In the genomic region with DNA sequence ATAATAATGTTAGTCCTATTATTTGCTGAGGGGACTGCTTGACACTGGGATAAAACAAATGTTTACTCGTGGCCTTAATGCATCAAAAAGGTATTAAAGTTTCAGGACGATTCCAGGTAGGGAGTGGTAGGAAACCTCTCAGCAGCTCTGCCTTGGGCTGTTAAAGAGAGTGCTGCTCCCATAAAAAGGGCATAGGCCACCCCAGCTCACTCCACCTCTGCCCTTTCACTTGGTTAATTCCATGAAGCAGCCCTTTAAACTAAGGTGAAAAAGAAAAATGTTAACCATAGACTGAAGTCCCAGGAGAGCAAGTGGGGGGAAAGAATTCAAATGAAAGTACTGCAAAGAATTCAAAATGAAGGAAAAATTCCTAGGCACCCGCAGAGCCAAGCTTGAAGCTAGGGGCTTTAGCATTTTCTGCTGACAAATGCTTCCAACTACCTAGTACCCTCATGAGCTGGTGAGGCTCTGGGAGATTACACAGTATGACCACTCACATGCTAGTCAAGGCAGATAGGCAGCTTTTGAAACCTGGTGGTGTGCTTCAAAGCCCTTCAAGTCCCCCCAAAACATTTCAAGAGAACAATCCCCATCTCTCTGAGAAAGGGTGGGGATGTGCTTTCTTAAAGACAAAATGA, we compare ENCODE assay signal across 8 cellular contexts. TPM values are rescaled to one million over a fixed set of nuclear protein-coding genes. Genes with fewer than 3 reads are reported as not detected.
DNase-seq lines count a peak whose midpoint lies in the region; ATAC-seq and TF ChIP-seq lines count a peak whose summit lies in the region.

No MANE protein-coding gene starts in this region.

- peak overlapping the region; percentile 82 for H3K4me3 Mint-ChIP-seq in CD8-positive, alpha-beta T cell
- peak overlapping the region; percentile 67 for H3K4me3 Mint-ChIP-seq in activated CD4-positive, alpha-beta memory T cell treated with anti-CD3 and anti-CD28 coated beads, Interleukin-2, amount 10 ng/mL, durations not matched to agents 7 days and 5 days
- no peak overlapping the region for H3K4me3 Mint-ChIP-seq in mesothelial cell of epicardium

- H4K20me1 ChIP-seq in PC-9 (ENCODE audit: insufficient read depth) = 0 out of 2 replicates have a peak, but pooled peaks cover 3% of the 10 kb centered on the region

- H3K79me2 ChIP-seq in PC-9 (ENCODE audit: low read depth) = 0 out of 2 replicates have a peak, but pooled peaks cover 5% of the 10 kb centered on the region

- H3F3A ChIP-seq in PC-9 (ENCODE audit: insufficient read depth, low read depth) = peaks cover 4% of the 10 kb centered on the region; the same call in 1 of the 2 replicates

- peaks cover 64% of the 10 kb centered on the region for H3K4me1 ChIP-seq in CD8-positive, alpha-beta T cell (ENCODE audit: insufficient read depth, low read length)
- peaks cover 13% of the 10 kb centered on the region for H3K4me1 ChIP-seq in PC-9 (replicated peaks; ENCODE audit: insufficient read depth)

- no peaks in the 10 kb centered on the region for H3K27me3 ChIP-seq in CD8-positive, alpha-beta T cell (ENCODE audit: insufficient read depth, low read length)
- H3K27me3 ChIP-seq in PC-9 (ENCODE audit: insufficient read depth, low read depth) = no peaks in the 10 kb centered on the region

- ATAC-seq in CD8-positive, alpha-beta T cell = no peak
- peak; percentile 35 for ATAC-seq in GM21723 (IDR thresholded peaks at IDR 0.05; ENCODE audit: unreplicated experiment)

- no peak overlapping the region for H2AFZ ChIP-seq in PC-9

- H3K4me2 ChIP-seq in PC-9 = no peak overlapping the region

- no peak overlapping the region for H3K27ac ChIP-seq in CD8-positive, alpha-beta T cell (ENCODE audit: low read depth, low read length)
- H3K27ac ChIP-seq in PC-9 = no peak overlapping the region

- H3K9me3 Mint-ChIP-seq in CD8-positive, alpha-beta T cell = no peaks in the 10 kb centered on the region
- no peaks in the 10 kb centered on the region for H3K9me3 Mint-ChIP-seq in activated CD4-positive, alpha-beta memory T cell treated with anti-CD3 and anti-CD28 coated beads, Interleukin-2, amount 10 ng/mL, durations not matched to agents 7 days and 5 days
- no peaks in the 10 kb centered on the region for H3K9me3 Mint-ChIP-seq in mesothelial cell of epicardium

- CTCF ChIA-PET in CD8-positive, alpha-beta T cell (lab: Charles Lee) = interaction anchor here (0.8 to 1.6 kb wide), 5 partner anchors 13 to 197 kb away, joined by 3 to 5 read pairs (median 3); no protein-coding TSS in a partner anchor
- CTCF ChIA-PET in activated CD4-positive, alpha-beta memory T cell treated with anti-CD3 and anti-CD28 coated beads, Interleukin-2, amount 10 ng/mL, durations not matched to agents 7 days and 5 days (lab: Charles Lee) = interaction anchor here (1.2 kb wide), 1 partner anchor 66 kb away, joined by 5 read pairs; no protein-coding TSS in a partner anchor
- CTCF ChIA-PET in PC-9 (lab: Charles Lee) = no interaction called here

- TF ChIP-seq CTCF in CD8-positive, alpha-beta T cell (IDR thresholded peaks at IDR 0.05) = no peak
- TF ChIP-seq CTCF in mesothelial cell of epicardium (IDR thresholded peaks at IDR 0.05; ENCODE audit: unreplicated experiment) = no peak
- no peak for TF ChIP-seq CTCF in PC-9 (conservative IDR thresholded peaks at IDR 0.05)

- no peaks in the 10 kb centered on the region for H3K36me3 ChIP-seq in CD8-positive, alpha-beta T cell (ENCODE audit: insufficient read depth, low read length)
- no peaks in the 10 kb centered on the region for H3K36me3 ChIP-seq in PC-9 (ENCODE audit: low read depth)

- H3K4me1 Mint-ChIP-seq in CD8-positive, alpha-beta T cell (ENCODE audit: low read depth) = peaks cover 82% of the 10 kb centered on the region
- H3K4me1 Mint-ChIP-seq in activated CD4-positive, alpha-beta memory T cell treated with anti-CD3 and anti-CD28 coated beads, Interleukin-2, amount 10 ng/mL, durations not matched to agents 7 days and 5 days = peaks cover 63% of the 10 kb centered on the region
- H3K4me1 Mint-ChIP-seq in mesothelial cell of epicardium = peaks cover 30% of the 10 kb centered on the region

- H3K27me3 Mint-ChIP-seq in CD8-positive, alpha-beta T cell (ENCODE audit: low read depth) = no peaks in the 10 kb centered on the region
- H3K27me3 Mint-ChIP-seq in activated CD4-positive, alpha-beta memory T cell treated with anti-CD3 and anti-CD28 coated beads, Interleukin-2, amount 10 ng/mL, durations not matched to agents 7 days and 5 days = no peaks in the 10 kb centered on the region
- H3K27me3 Mint-ChIP-seq in mesothelial cell of epicardium (ENCODE audit: low read depth) = peaks cover 7% of the 10 kb centered on the region

- no peak overlapping the region for H3K4me3 ChIP-seq in CD8-positive, alpha-beta T cell (ENCODE audit: low read depth, low read length)
- no peak overlapping the region for H3K4me3 ChIP-seq in PC-9

- peak overlapping the region; percentile 79 for H3K27ac Mint-ChIP-seq in CD8-positive, alpha-beta T cell
- peak overlapping the region; percentile 77 for H3K27ac Mint-ChIP-seq in activated CD4-positive, alpha-beta memory T cell treated with anti-CD3 and anti-CD28 coated beads, Interleukin-2, amount 10 ng/mL, durations not matched to agents 7 days and 5 days
- H3K27ac Mint-ChIP-seq in mesothelial cell of epicardium = peak overlapping the region; percentile 84

- no peaks in the 10 kb centered on the region for H3K9me2 ChIP-seq in PC-9 (ENCODE audit: insufficient read depth)

- no peaks in the 10 kb centered on the region for H3K36me3 Mint-ChIP-seq in CD8-positive, alpha-beta T cell
- peaks cover 8% of the 10 kb centered on the region for H3K36me3 Mint-ChIP-seq in activated CD4-positive, alpha-beta memory T cell treated with anti-CD3 and anti-CD28 coated beads, Interleukin-2, amount 10 ng/mL, durations not matched to agents 7 days and 5 days (ENCODE audit: low read depth)
- H3K36me3 Mint-ChIP-seq in mesothelial cell of epicardium = no peaks in the 10 kb centered on the region

- DNase-seq in CD8-positive, alpha-beta T cell = peak in 1 of 7 experiments; percentile 29
- no peak for DNase-seq in activated CD4-positive, alpha-beta memory T cell treated with anti-CD3 and anti-CD28 coated beads, Interleukin-2, amount 10 ng/mL, durations not matched to agents 7 days and 5 days
- no peak for DNase-seq in mesothelial cell of epicardium (ENCODE audit: low spot score in 2 of 2, unreplicated experiment in 2 of 2)
- DNase-seq in MV-4-11 (lab: John Stamatoyannopoulos, UW) = no peak
- DNase-seq in NOMO-1 (lab: John Stamatoyannopoulos, UW; ENCODE audit: unreplicated experiment in 2 of 2) = no peak
- no peak for DNase-seq in PC-9
- DNase-seq in amniotic stem cell (lab: John Stamatoyannopoulos, UW) = no peak

- intact Hi-C loops in CD8-positive, alpha-beta T cell (cut with DNase I, micrococcal nuclease) = loop anchor here (1.0 to 5.0 kb wide), 3 partner anchors 8 to 54 kb away; no protein-coding TSS in a partner anchor
- intact Hi-C loops in PC-9 (cut with micrococcal nuclease; ENCODE audit: unreplicated experiment) = no loop called here

- no TSS peak for BruUV-seq in PC-9 (replicated peaks; lab: Mats Ljungman, UMichigan)

- POLR2A ChIA-PET in CD8-positive, alpha-beta T cell (lab: Charles Lee) = interaction anchor here (0.5 to 11.3 kb wide), 2 partner anchors 12 to 1359 kb away, joined by 7 to 102 read pairs; a partner anchor contains a TSS
- POLR2A ChIA-PET in activated CD4-positive, alpha-beta memory T cell treated with anti-CD3 and anti-CD28 coated beads, Interleukin-2, amount 10 ng/mL, durations not matched to agents 7 days and 5 days (lab: Charles Lee) = interaction anchor here (7.0 kb wide), 1 partner anchor 14 kb away, joined by 65 read pairs; no protein-coding TSS in a partner anchor
- POLR2A ChIA-PET in PC-9 (lab: Charles Lee; ENCODE audit: unreplicated experiment) = no interaction called here

- H3K9me3 ChIP-seq in CD8-positive, alpha-beta T cell (ENCODE audit: low read length) = no peaks in the 10 kb centered on the region
- no peaks in the 10 kb centered on the region for H3K9me3 ChIP-seq in PC-9 (ENCODE audit: insufficient read depth, low read depth)

RNA-seq across cellular contexts. Expression of a gene that starts 8.5 kb away (rescaled TPM):
- 10 to 100 TPM; 84.0 to 87.1 TPM for total RNA-seq in CD8-positive, alpha-beta T cell
- 10 to 100 TPM; 19.2 to 19.6 TPM for total RNA-seq in activated CD4-positive, alpha-beta memory T cell treated with anti-CD3 and anti-CD28 coated beads, Interleukin-2, amount 10 ng/mL, durations not matched to agents 7 days and 5 days
- 3.4 to 3.7 TPM (median 3.6 TPM) in 3 replicates for total RNA-seq in mesothelial cell of epicardium
- total RNA-seq in PC-9 (2021) = 7.0 and 9.2 TPM in 2 replicates
